17 cellular contexts compared by ENCODE assay signal in the genomic region with DNA sequence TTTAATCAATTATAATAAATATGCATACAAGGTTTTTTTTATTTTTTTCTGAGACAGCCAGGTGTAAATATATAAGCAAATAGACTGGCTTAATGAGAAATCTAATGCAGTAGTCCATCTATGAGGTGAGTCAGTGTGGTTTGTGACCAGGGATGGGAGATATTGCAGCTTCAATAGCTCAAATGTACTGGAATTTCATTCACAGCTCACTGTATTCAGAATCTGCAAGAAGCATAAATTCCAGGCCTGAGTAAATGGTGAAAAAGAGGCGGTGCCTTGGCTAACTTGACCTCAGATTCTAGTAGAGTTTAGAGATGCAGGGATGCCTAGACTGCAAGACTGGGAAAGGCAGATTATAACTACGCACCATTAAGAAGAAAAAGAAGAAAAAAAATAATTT.
"Had no signal": no experiment of that assay in that cellular context is flagged by ENCODE, and none has a peak within 500 bp of the region (broad histone marks: within the 10 kb centered on the region; RNA-seq: fewer than 3 reads in every experiment).

No MANE protein-coding gene starts in this region.

- H3K4me3 Mint-ChIP-seq: activated naive CD4-positive, alpha-beta T cell treated with anti-CD3 and anti-CD28 coated beads, Interleukin-2, amount 10 ng/mL, durations not matched to agents 7 days and 5 days; activated naive CD8-positive, alpha-beta T cell treated with anti-CD3 and anti-CD28 coated beads, Interleukin-2, amount 50 U/mL, for 24 hours; activated T-cell treated with anti-CD3 and anti-CD28 coated beads, Interleukin-2, amount 50 U/mL, for 4 hours; dendritic cell treated with granulocyte-macrophage colony-stimulating factor and Interleukin-4, amounts not matched to agents 40 ng/mL and 50 ng/mL, for 4 days; naive B cell; neural progenitor cell; stimulated activated naive B cell treated with anti-CD40 and anti-IgM and Interleukin-4, amounts not matched to agents 10 μg/mL and 1 μg/mL and 100 μg/mL, for 72 hours had no signal

- H3K27ac Mint-ChIP-seq: activated naive CD4-positive, alpha-beta T cell treated with anti-CD3 and anti-CD28 coated beads, Interleukin-2, amount 10 ng/mL, durations not matched to agents 7 days and 5 days; activated naive CD8-positive, alpha-beta T cell treated with anti-CD3 and anti-CD28 coated beads, Interleukin-2, amount 50 U/mL, for 24 hours; dendritic cell treated with granulocyte-macrophage colony-stimulating factor and Interleukin-4, amounts not matched to agents 40 ng/mL and 50 ng/mL, for 4 days; naive B cell; neural progenitor cell; progenitor cell of endocrine pancreas; stimulated activated naive B cell treated with anti-CD40 and anti-IgM and Interleukin-4, amounts not matched to agents 10 μg/mL and 1 μg/mL and 100 μg/mL, for 72 hours had no signal

- DNase-seq: activated CD4-positive, alpha-beta T cell treated with anti-CD3 and anti-CD28 coated beads, Interleukin-2, amount 50 U/mL, for 1 hour; activated CD4-positive, CD25-positive, alpha-beta regulatory T cell treated with anti-CD3 and anti-CD28 coated beads, Interleukin-2, amount 50 U/mL, for 72 hours; activated CD8-positive, alpha-beta memory T cell treated with anti-CD3 and anti-CD28 coated beads, Interleukin-2, amount 50 U/mL, for 4 hours; activated effector memory CD4-positive, alpha-beta T cell treated with Interleukin-2 at 50 U/mL for 16 hours; activated naive CD4-positive, alpha-beta T cell treated with anti-CD3 and anti-CD28 coated beads, Interleukin-2, amount 10 ng/mL, durations not matched to agents 7 days and 5 days; activated naive CD8-positive, alpha-beta T cell treated with anti-CD3 and anti-CD28 coated beads, Interleukin-2, amount 50 U/mL, for 24 hours; activated T-cell treated with anti-CD3 and anti-CD28 coated beads, Interleukin-2, amount 50 U/mL, for 4 hours; aorta; effector memory CD4-positive, alpha-beta T cell; heart right ventricle; mesenchymal stem cell; naive B cell; stimulated activated naive B cell treated with anti-CD40 and anti-IgM and Interleukin-4, amounts not matched to agents 10 μg/mL and 1 μg/mL and 100 μg/mL, for 72 hours had no signal

- H3K27me3 Mint-ChIP-seq: activated naive CD4-positive, alpha-beta T cell treated with anti-CD3 and anti-CD28 coated beads, Interleukin-2, amount 10 ng/mL, durations not matched to agents 7 days and 5 days; activated naive CD8-positive, alpha-beta T cell treated with anti-CD3 and anti-CD28 coated beads, Interleukin-2, amount 50 U/mL, for 24 hours; dendritic cell treated with granulocyte-macrophage colony-stimulating factor and Interleukin-4, amounts not matched to agents 40 ng/mL and 50 ng/mL, for 4 days; naive B cell; progenitor cell of endocrine pancreas; stimulated activated naive B cell treated with anti-CD40 and anti-IgM and Interleukin-4, amounts not matched to agents 10 μg/mL and 1 μg/mL and 100 μg/mL, for 72 hours had no signal

- H3K9me3 Mint-ChIP-seq: activated naive CD4-positive, alpha-beta T cell treated with anti-CD3 and anti-CD28 coated beads, Interleukin-2, amount 10 ng/mL, durations not matched to agents 7 days and 5 days; activated naive CD8-positive, alpha-beta T cell treated with anti-CD3 and anti-CD28 coated beads, Interleukin-2, amount 50 U/mL, for 24 hours; activated T-cell treated with anti-CD3 and anti-CD28 coated beads, Interleukin-2, amount 50 U/mL, for 4 hours; dendritic cell treated with granulocyte-macrophage colony-stimulating factor and Interleukin-4, amounts not matched to agents 40 ng/mL and 50 ng/mL, for 4 days; neural progenitor cell; stimulated activated naive B cell treated with anti-CD40 and anti-IgM and Interleukin-4, amounts not matched to agents 10 μg/mL and 1 μg/mL and 100 μg/mL, for 72 hours had no signal

- ATAC-seq: activated naive CD8-positive, alpha-beta T cell treated with anti-CD3 and anti-CD28 coated beads, Interleukin-2, amount 50 U/mL, for 24 hours; activated T-cell treated with anti-CD3 and anti-CD28 coated beads, Interleukin-2, amount 50 U/mL, for 4 hours; gastroesophageal sphincter; heart right ventricle; stimulated activated naive B cell treated with anti-CD40 and anti-IgM and Interleukin-4, amounts not matched to agents 10 μg/mL and 1 μg/mL and 100 μg/mL, for 72 hours had no signal

- H3K36me3 Mint-ChIP-seq: activated naive CD4-positive, alpha-beta T cell treated with anti-CD3 and anti-CD28 coated beads, Interleukin-2, amount 10 ng/mL, durations not matched to agents 7 days and 5 days; naive B cell; neural progenitor cell; stimulated activated naive B cell treated with anti-CD40 and anti-IgM and Interleukin-4, amounts not matched to agents 10 μg/mL and 1 μg/mL and 100 μg/mL, for 72 hours had no signal

- H3K4me1 Mint-ChIP-seq: activated naive CD4-positive, alpha-beta T cell treated with anti-CD3 and anti-CD28 coated beads, Interleukin-2, amount 10 ng/mL, durations not matched to agents 7 days and 5 days; activated naive CD8-positive, alpha-beta T cell treated with anti-CD3 and anti-CD28 coated beads, Interleukin-2, amount 50 U/mL, for 24 hours; naive B cell; neural progenitor cell; stimulated activated naive B cell treated with anti-CD40 and anti-IgM and Interleukin-4, amounts not matched to agents 10 μg/mL and 1 μg/mL and 100 μg/mL, for 72 hours had no signal
